Comparison of ENCODE assay signal across 2 cellular contexts in the genomic region with DNA sequence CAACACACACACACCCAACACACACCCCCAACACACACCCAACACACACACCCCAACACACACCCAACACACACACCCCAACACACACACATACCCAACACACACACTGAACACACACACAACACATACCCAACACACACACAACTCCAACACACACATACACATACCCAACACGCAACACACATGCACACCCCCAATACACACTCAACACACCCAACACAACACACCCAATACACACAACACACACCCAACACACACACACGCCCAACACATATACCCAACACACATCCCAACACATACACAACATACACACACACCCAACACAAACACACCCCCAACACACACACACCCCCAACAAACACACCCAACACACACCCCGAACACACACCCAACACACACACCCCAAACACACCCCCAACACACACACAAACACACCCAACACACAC.
A peak's percentile ranks its signal among the peaks of the same experiment; 100 is the strongest.
TF ChIP-seq lines count a peak whose summit lies in the region.

No MANE protein-coding gene starts in this region.

TF ChIP-seq in HepG2, 621 proteins besides CTCF, POLR2A, EP300 and RAD21 (continues in another document):
- TF ChIP-seq, protein P1, sequence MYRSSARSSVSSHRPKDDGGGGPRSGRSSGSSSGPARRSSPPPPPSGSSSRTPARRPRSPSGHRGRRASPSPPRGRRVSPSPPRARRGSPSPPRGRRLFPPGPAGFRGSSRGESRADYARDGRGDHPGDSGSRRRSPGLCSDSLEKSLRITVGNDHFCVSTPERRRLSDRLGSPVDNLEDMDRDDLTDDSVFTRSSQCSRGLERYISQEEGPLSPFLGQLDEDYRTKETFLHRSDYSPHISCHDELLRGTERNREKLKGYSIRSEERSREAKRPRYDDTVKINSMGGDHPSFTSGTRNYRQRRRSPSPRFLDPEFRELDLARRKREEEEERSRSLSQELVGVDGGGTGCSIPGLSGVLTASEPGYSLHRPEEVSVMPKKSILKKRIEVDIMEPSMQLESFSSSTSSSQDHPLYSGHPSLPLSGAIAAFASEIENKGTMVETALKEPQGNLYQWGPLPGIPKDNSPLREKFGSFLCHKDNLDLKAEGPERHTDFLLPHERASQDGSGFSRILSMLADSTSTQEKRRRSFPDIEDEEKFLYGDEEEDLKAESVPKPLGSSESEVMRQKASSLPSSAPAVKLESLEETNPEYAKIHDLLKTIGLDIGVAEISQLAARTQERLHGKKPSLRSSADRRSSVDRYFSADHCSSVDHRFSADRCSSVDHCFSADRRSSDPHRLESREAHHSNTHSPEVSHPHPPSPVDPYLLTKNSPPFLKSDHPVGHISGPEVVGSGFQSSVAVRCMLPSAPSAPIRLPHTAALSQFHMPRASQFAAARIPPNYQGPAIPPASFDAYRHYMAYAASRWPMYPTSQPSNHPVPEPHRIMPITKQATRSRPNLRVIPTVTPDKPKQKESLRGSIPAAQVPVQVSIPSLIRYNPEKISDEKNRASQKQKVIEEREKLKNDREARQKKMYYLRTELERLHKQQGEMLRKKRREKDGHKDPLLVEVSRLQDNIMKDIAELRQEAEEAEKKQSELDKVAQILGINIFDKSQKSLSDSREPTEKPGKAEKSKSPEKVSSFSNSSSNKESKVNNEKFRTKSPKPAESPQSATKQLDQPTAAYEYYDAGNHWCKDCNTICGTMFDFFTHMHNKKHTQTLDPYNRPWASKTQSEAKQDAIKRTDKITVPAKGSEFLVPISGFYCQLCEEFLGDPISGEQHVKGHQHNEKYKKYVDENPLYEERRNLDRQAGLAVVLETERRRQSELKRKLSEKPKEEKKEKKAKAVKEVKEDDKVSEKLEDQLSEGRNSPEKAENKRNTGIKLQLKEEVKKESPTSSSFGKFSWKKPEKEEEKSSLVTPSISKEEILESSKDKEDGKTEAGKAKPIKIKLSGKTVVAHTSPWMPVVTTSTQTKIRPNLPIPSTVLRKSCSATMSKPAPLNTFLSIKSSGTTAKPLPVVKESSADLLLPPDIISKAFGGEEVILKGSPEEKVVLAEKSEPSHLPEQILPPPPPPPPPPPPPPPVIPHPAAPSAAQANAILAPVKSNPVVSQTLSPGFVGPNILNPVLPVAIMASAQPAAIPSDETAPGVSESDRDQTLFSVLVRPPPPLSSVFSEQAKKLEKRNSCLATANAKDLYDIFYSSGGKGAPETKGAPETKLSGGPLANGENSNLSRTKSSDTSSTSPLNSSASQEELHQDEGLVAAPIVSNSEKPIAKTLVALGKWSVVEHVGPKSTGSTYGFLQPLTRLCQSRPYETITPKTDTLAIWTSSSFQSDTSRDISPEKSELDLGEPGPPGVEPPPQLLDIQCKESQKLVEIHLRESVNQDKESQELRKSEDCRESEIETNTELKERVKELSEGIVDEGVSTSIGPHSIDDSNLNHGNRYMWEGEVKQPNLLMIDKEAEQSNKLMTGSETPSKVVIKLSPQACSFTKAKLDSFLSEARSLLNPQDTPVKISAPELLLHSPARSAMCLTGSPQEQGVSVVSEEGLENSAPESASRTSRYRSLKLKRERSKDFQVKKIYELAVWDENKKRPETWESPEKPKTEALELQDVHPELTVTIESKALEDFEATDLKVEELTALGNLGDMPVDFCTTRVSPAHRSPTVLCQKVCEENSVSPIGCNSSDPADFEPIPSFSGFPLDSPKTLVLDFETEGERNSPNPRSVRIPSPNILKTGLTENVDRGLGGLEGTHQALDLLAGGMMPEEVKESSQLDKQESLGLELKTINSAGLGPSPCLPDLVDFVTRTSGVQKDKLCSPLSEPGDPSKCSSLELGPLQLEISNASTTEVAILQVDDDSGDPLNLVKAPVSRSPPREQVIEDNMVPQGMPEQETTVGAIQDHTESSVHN (CRISPR knock-in tag; IDR thresholded peaks at IDR 0.05) = no peak
- TF ChIP-seq ATRX (CRISPR knock-in tag; IDR thresholded peaks at IDR 0.05; ENCODE audit: borderline replicate concordance) (no peak), ZNF839 (CRISPR knock-in tag; IDR thresholded peaks at IDR 0.05; ENCODE audit: borderline replicate concordance) (0 out of 2 replicates have a peak, but pooled peaks have one; percentile 49), NFE2L1 (CRISPR knock-in tag; IDR thresholded peaks at IDR 0.05; ENCODE audit: borderline replicate concordance) (no peak), ZNF556 (CRISPR knock-in tag; IDR thresholded peaks at IDR 0.05; ENCODE audit: borderline replicate concordance) (0 out of 2 replicates have a peak, but pooled peaks have one; percentile 25)
- TF ChIP-seq, protein P2, sequence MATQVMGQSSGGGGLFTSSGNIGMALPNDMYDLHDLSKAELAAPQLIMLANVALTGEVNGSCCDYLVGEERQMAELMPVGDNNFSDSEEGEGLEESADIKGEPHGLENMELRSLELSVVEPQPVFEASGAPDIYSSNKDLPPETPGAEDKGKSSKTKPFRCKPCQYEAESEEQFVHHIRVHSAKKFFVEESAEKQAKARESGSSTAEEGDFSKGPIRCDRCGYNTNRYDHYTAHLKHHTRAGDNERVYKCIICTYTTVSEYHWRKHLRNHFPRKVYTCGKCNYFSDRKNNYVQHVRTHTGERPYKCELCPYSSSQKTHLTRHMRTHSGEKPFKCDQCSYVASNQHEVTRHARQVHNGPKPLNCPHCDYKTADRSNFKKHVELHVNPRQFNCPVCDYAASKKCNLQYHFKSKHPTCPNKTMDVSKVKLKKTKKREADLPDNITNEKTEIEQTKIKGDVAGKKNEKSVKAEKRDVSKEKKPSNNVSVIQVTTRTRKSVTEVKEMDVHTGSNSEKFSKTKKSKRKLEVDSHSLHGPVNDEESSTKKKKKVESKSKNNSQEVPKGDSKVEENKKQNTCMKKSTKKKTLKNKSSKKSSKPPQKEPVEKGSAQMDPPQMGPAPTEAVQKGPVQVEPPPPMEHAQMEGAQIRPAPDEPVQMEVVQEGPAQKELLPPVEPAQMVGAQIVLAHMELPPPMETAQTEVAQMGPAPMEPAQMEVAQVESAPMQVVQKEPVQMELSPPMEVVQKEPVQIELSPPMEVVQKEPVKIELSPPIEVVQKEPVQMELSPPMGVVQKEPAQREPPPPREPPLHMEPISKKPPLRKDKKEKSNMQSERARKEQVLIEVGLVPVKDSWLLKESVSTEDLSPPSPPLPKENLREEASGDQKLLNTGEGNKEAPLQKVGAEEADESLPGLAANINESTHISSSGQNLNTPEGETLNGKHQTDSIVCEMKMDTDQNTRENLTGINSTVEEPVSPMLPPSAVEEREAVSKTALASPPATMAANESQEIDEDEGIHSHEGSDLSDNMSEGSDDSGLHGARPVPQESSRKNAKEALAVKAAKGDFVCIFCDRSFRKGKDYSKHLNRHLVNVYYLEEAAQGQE (IDR thresholded peaks at IDR 0.05; ENCODE audit: borderline replicate concordance in 1 of 2, low read depth in 1 of 2, low read length in 2 of 2) = no peak

TF ChIP-seq in H1, 55 proteins besides CTCF, POLR2A, EP300 and RAD21:
- TF ChIP-seq RBBP5 (IDR thresholded peaks at IDR 0.05; ENCODE audit: borderline replicate concordance, low read depth, low read length) (no peak), CBX5 (IDR thresholded peaks at IDR 0.05; ENCODE audit: low read depth, low read length) (no peak)
TF ChIP-seq in H1: peak in this region for 0.
